In genomic region chr4:112889619-112890294, GRCh38 we compare ENCODE assay signal across 1 cellular context.
TF ChIP-seq lines count a peak whose summit lies in the region.

No MANE protein-coding gene starts in this region.

TF ChIP-seq in WTC11, 78 proteins besides CTCF, POLR2A, EP300 and RAD21 (continued from another document):
- no peak for TF ChIP-seq SOX15 (CRISPR knock-in tag; IDR thresholded peaks at IDR 0.05)
- no peak for TF ChIP-seq FOXP1 (CRISPR knock-in tag; IDR thresholded peaks at IDR 0.05; ENCODE audit: borderline replicate concordance)
